1 cellular context compared by ENCODE assay signal in the genomic region with DNA sequence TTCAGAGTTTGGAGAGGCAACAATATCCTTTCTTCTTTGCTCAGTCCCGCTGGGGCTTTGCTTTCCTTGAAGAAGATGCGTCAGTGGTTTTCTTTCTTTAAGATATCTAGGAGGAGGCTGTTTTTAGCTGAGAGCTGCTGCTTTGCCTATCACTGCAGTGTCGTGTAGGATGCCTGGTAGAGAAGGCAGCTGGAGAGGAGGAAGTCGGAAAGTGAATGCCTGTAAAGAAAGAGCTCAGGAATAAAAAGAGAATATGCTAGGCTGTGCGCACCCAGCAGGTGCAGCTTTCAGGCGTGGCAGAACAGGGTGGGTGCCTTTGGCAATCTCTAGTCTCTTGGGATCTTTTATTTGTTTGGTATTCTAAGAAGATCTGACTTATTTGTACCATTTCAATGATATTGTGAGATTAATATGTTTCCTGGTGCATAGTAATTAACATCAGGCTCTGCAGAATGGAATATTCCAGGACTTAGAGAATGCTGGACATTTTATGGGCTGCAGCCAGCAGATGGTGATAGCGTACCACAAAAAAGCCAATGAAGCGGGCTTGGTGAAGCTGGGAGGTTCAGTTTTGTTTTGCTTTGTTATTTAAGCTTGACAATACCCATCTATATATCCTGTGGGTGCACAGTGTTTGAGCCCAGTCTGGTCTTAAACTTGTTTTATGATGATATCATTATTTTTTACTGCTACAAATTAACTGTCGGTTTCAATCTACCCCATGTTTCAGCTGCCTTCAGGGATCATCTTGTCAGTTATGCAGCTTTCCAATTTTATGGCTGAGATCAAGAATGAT.
TF ChIP-seq lines count a peak whose summit lies in the region.

No MANE protein-coding gene starts in this region.

TF ChIP-seq in SK-N-SH, 30 proteins besides CTCF, POLR2A, EP300 and RAD21:
- TF ChIP-seq RCOR1 (IDR thresholded peaks at IDR 0.05; ENCODE audit: low read length): no peak
- TF ChIP-seq PBX3 (IDR thresholded peaks at IDR 0.05): no peak
- TF ChIP-seq RXRA (IDR thresholded peaks at IDR 0.05; ENCODE audit: borderline replicate concordance, low read depth): peak; percentile 20; the same call in 1 of the 2 replicates
- peak; percentile 99 for TF ChIP-seq SMC3 (IDR thresholded peaks at IDR 0.05; ENCODE audit: low read depth, low read length)
- 0 out of 2 replicates have a peak, but pooled peaks have one; percentile 9 for TF ChIP-seq GABPA (IDR thresholded peaks at IDR 0.05; ENCODE audit: low read depth)
